In genomic region chr20:32608664-32609015, GRCh38 we compare ENCODE assay signal across 22 cellular contexts. TPM values are rescaled to one million over a fixed set of nuclear protein-coding genes. Genes with fewer than 3 reads are reported as not detected.
DNase-seq lines count a peak whose midpoint lies in the region; ATAC-seq and TF ChIP-seq lines count a peak whose summit lies in the region.
"Had no signal": no experiment of that assay in that cellular context is flagged by ENCODE, and none has a peak within 500 bp of the region (broad histone marks: within the 10 kb centered on the region; RNA-seq: fewer than 3 reads in every experiment).

No MANE protein-coding gene starts in this region.

- H3K27ac Mint-ChIP-seq in CD4-positive, CD25-positive, alpha-beta regulatory T cell, result peak overlapping the region in 2 of 3 donors; percentile 79 to 80
- H3K27ac Mint-ChIP-seq in WTC11, result 0 out of 2 replicates have a peak overlapping the region, but pooled peaks have one; percentile 24

- 87% methylated on average over 5 of the region's 5 CpGs for WGBS in hepatocyte (ENCODE audit: low lambda C conversion rate, missing lambda C conversion rate)

- peak overlapping the region; percentile 57; the same call in 1 of the 2 replicates for H3K9ac ChIP-seq in BLaER1

- H3K4me3 ChIP-seq in BLaER1 (no peak overlapping the region), osteoblast (ENCODE audit: insufficient read depth, low read length) (no peak overlapping the region), hepatocyte (no peak overlapping the region)
- no peak overlapping the region for H3K4me3 ChIP-seq in CD4-positive, CD25-positive, alpha-beta regulatory T cell (ENCODE audit: low read depth, low read length)
- H3K4me3 ChIP-seq: A549 had no signal

- no peak for DNase-seq in CD4-positive, CD25-positive, alpha-beta regulatory T cell
- no peak for DNase-seq in WTC11 (ENCODE audit: low spot score)
- peak; percentile 82 for DNase-seq in osteoblast (ENCODE audit: insufficient read length, low spot score, missing footprints)
- no peak for DNase-seq in sciatic nerve (ENCODE audit: low spot score)
- DNase-seq in hepatocyte (ENCODE audit: low spot score), result no peak
- DNase-seq: AML-193, DMS153, DND-41, KG1, NCI-H1048, NCI-H1694, NCI-H2081, NCI-H2227 treated with DMSO at 0.1 percent for 48 hours, NCI-H526 treated with DMSO at 0.1 percent for 48 hours, SHP77 had no signal

- TF ChIP-seq CTCF in WTC11 (IDR thresholded peaks at IDR 0.05), result no peak
- no peak for TF ChIP-seq CTCF in osteoblast (IDR thresholded peaks at IDR 0.05; ENCODE audit: extremely low read depth, low read depth, low read length)
- no peak for TF ChIP-seq CTCF in hepatocyte (IDR thresholded peaks at IDR 0.05; ENCODE audit: poor library complexity)

- H2AFZ ChIP-seq in osteoblast (ENCODE audit: low read length) (no peak overlapping the region), hepatocyte (no peak overlapping the region)

- H3K27me3 ChIP-seq in BLaER1 (no peaks in the 10 kb centered on the region), osteoblast (ENCODE audit: insufficient read depth, low read length) (peaks cover 30% of the 10 kb centered on the region), hepatocyte (peaks cover 12% of the 10 kb centered on the region)
- H3K27me3 ChIP-seq in CD4-positive, CD25-positive, alpha-beta regulatory T cell (ENCODE audit: control insufficient read depth, insufficient read depth, low read length), result no peaks in the 10 kb centered on the region

- H3K4me1 Mint-ChIP-seq in CD4-positive, CD25-positive, alpha-beta regulatory T cell, result peaks cover 0 to 11% (median 3%) of the 10 kb centered on the region in 4 donors
- H3K4me1 Mint-ChIP-seq in WTC11, result peaks cover 15% of the 10 kb centered on the region

- H3K36me3 Mint-ChIP-seq in CD4-positive, CD25-positive, alpha-beta regulatory T cell, result no peaks in the 10 kb centered on the region
- H3K36me3 Mint-ChIP-seq in WTC11, result no peaks in the 10 kb centered on the region

- intact Hi-C loops in sciatic nerve (cut with DNase I), result no loop called here

- H3K4me2 ChIP-seq in BLaER1, result peak overlapping the region; percentile 58; the same call in 1 of the 2 replicates
- no peak overlapping the region for H3K4me2 ChIP-seq in osteoblast (ENCODE audit: insufficient read depth, low read length)
- H3K4me2 ChIP-seq in hepatocyte, result no peak overlapping the region
- H3K4me2 ChIP-seq: A549 had no signal

- no peaks in the 10 kb centered on the region for H3K79me2 ChIP-seq in osteoblast (ENCODE audit: insufficient read depth, low read length)
- H3K79me2 ChIP-seq in hepatocyte, result no peaks in the 10 kb centered on the region

- H3K27me3 Mint-ChIP-seq in CD4-positive, CD25-positive, alpha-beta regulatory T cell, result peaks cover 12% of the 10 kb centered on the region
- H3K27me3 Mint-ChIP-seq in WTC11 (ENCODE audit: low read depth), result no peaks in the 10 kb centered on the region

- no peak overlapping the region for H3K4me3 Mint-ChIP-seq in CD4-positive, CD25-positive, alpha-beta regulatory T cell
- no peak overlapping the region for H3K4me3 Mint-ChIP-seq in WTC11

- ATAC-seq in CD4-positive, CD25-positive, alpha-beta regulatory T cell (ENCODE audit: low read depth in 2 of 2), result no peak
- no peak for ATAC-seq in WTC11
- ATAC-seq in HG02759 (IDR thresholded peaks at IDR 0.05; ENCODE audit: unreplicated experiment), result no peak
- no peak for ATAC-seq in sciatic nerve
- ATAC-seq: HCT116, Panc1 had no signal

- H3K9me2 ChIP-seq in hepatocyte (replicated peaks; ENCODE audit: insufficient read depth), result no peaks in the 10 kb centered on the region

- CTCF ChIA-PET in WTC11 (lab: Charles Lee), result interaction anchor here (0.6 kb wide), 1 partner anchor 54 kb away, joined by 3 read pairs; no protein-coding TSS in a partner anchor

- POLR2A ChIA-PET in WTC11 (lab: Charles Lee), result no interaction called here

- H3K27ac ChIP-seq in BLaER1 (peak overlapping the region; percentile 68; the same call in 1 of the 2 replicates), osteoblast (ENCODE audit: low read depth, low read length) (no peak overlapping the region), hepatocyte (no peak overlapping the region)
- H3K27ac ChIP-seq in CD4-positive, CD25-positive, alpha-beta regulatory T cell (ENCODE audit: insufficient read depth, low read length, poor library complexity, severe bottlenecking), result no peak overlapping the region
- H3K27ac ChIP-seq: A549, C4-2B, RWPE1 had no signal

- no peaks in the 10 kb centered on the region for H3K36me3 ChIP-seq in BLaER1
- H3K36me3 ChIP-seq in CD4-positive, CD25-positive, alpha-beta regulatory T cell (ENCODE audit: control insufficient read depth, insufficient read depth, low read length), result no peaks in the 10 kb centered on the region
- H3K36me3 ChIP-seq in osteoblast (ENCODE audit: insufficient read depth, low read length), result no peaks in the 10 kb centered on the region
- no peaks in the 10 kb centered on the region for H3K36me3 ChIP-seq in hepatocyte (replicated peaks; ENCODE audit: insufficient read depth, low read depth)

- peaks cover 78% of the 10 kb centered on the region for H3K4me1 ChIP-seq in BLaER1
- H3K4me1 ChIP-seq in CD4-positive, CD25-positive, alpha-beta regulatory T cell (ENCODE audit: control insufficient read depth, insufficient read depth, low read length, poor library complexity, severe bottlenecking), result no peaks in the 10 kb centered on the region
- no peaks in the 10 kb centered on the region for H3K4me1 ChIP-seq in osteoblast (ENCODE audit: insufficient read depth, low read length)
- H3K4me1 ChIP-seq in hepatocyte (ENCODE audit: insufficient read depth), result peaks cover 5% of the 10 kb centered on the region
- H3K4me1 ChIP-seq: A549 had no signal

- H4K20me1 ChIP-seq in BLaER1, result no peaks in the 10 kb centered on the region
- no peaks in the 10 kb centered on the region for H4K20me1 ChIP-seq in osteoblast (ENCODE audit: insufficient read depth, low read length)
- no peaks in the 10 kb centered on the region for H4K20me1 ChIP-seq in hepatocyte (ENCODE audit: insufficient read depth, poor library complexity, severe bottlenecking)

- H3K9me3 ChIP-seq in BLaER1 (no peaks in the 10 kb centered on the region), osteoblast (ENCODE audit: low read depth, low read length) (no peaks in the 10 kb centered on the region), hepatocyte (ENCODE audit: low read depth) (no peaks in the 10 kb centered on the region)
- no peaks in the 10 kb centered on the region for H3K9me3 ChIP-seq in CD4-positive, CD25-positive, alpha-beta regulatory T cell (ENCODE audit: control insufficient read depth in 2 of 2, low read length in 2 of 2)
- H3K9me3 ChIP-seq: A549 had no signal

- peaks cover 0 to 2% (median 0%) of the 10 kb centered on the region in 7 donors for H3K9me3 Mint-ChIP-seq in CD4-positive, CD25-positive, alpha-beta regulatory T cell
- H3K9me3 Mint-ChIP-seq in WTC11, result peaks cover 7% of the 10 kb centered on the region; the same call in 1 of the 2 replicates

TF ChIP-seq in WTC11, 78 proteins besides CTCF, POLR2A, EP300 and RAD21:
- no peak for TF ChIP-seq SOX15 (CRISPR knock-in tag; IDR thresholded peaks at IDR 0.05)
- TF ChIP-seq ZMAT4 (CRISPR knock-in tag; IDR thresholded peaks at IDR 0.05), result no peak
- no peak for TF ChIP-seq RELA (CRISPR knock-in tag; IDR thresholded peaks at IDR 0.05; ENCODE audit: borderline replicate concordance)
- TF ChIP-seq ZNF281 (CRISPR knock-in tag; IDR thresholded peaks at IDR 0.05), result no peak
- TF ChIP-seq OVOL2 (CRISPR knock-in tag; IDR thresholded peaks at IDR 0.05; ENCODE audit: borderline replicate concordance), result no peak
- TF ChIP-seq NFATC4 (CRISPR knock-in tag; IDR thresholded peaks at IDR 0.05), result no peak
- TF ChIP-seq JAZF1 (CRISPR knock-in tag; IDR thresholded peaks at IDR 0.05), result no peak
- no peak for TF ChIP-seq ZBTB21 (CRISPR knock-in tag; IDR thresholded peaks at IDR 0.05; ENCODE audit: borderline replicate concordance)
- no peak for TF ChIP-seq KAT7 (CRISPR knock-in tag; IDR thresholded peaks at IDR 0.05; ENCODE audit: borderline replicate concordance)

RNA-seq across cellular contexts. Expression of gene NOL4L, which starts 23.5 kb away (rescaled TPM):
- total RNA-seq in CD4-positive, CD25-positive, alpha-beta regulatory T cell, result 84.8 TPM
- polyA plus RNA-seq in CD4-positive, CD25-positive, alpha-beta regulatory T cell, result 10 to 100 TPM in 3 of 4 donors, 1 to 10 TPM in 1; 7.1 to 11.4 (median 10.6) TPM
- total RNA-seq in WTC11 (2021) (24.0 to 29.0 TPM (median 25.6 TPM) in 3 replicates), osteoblast (5.9 and 6.2 TPM in 2 replicates), sciatic nerve (39.4 TPM), hepatocyte (34.3 and 35.6 TPM in 2 replicates)
- 42.9 and 44.2 TPM in 2 replicates for polyA plus RNA-seq in hepatocyte
